ENCODE assay signal across 15 cellular contexts in genomic region chr14:55249423-55249822, GRCh38. TPM values are rescaled to one million over a fixed set of nuclear protein-coding genes. Genes with fewer than 3 reads are reported as not detected.
DNase-seq lines count a peak whose midpoint lies in the region; TF ChIP-seq lines count a peak whose summit lies in the region.
"Had no signal": no experiment of that assay in that cellular context is flagged by ENCODE, and none has a peak within 500 bp of the region (broad histone marks: within the 10 kb centered on the region; RNA-seq: fewer than 3 reads in every experiment).

No MANE protein-coding gene starts in this region.

- TF ChIP-seq CTCF in HFFc6 (IDR thresholded peaks at IDR 0.05) = no peak

- H3K27ac Mint-ChIP-seq in HFFc6 = no peak overlapping the region
- H3K27ac Mint-ChIP-seq: immature natural killer cell had no signal

- H3K9me3 Mint-ChIP-seq in HFFc6 = no peaks in the 10 kb centered on the region
- H3K9me3 Mint-ChIP-seq: immature natural killer cell had no signal

- H3K27me3 Mint-ChIP-seq in HFFc6 (ENCODE audit: insufficient read depth) = peaks cover 29% of the 10 kb centered on the region

- no peaks in the 10 kb centered on the region for H3K36me3 Mint-ChIP-seq in HFFc6 (ENCODE audit: low read depth)
- H3K36me3 Mint-ChIP-seq: immature natural killer cell had no signal

- H3K4me3 Mint-ChIP-seq in HFFc6 = no peak overlapping the region
- H3K4me3 Mint-ChIP-seq: immature natural killer cell had no signal

- H3K4me1 Mint-ChIP-seq in HFFc6 (ENCODE audit: low read depth) = peaks cover 7% of the 10 kb centered on the region
- H3K4me1 Mint-ChIP-seq: immature natural killer cell had no signal

- DNase-seq in AG08395 (ENCODE audit: low spot score) (peak; percentile 63), HFFc6 (peak; percentile 39), amniotic epithelial cell (ENCODE audit: low read depth) (peak; percentile 87), foreskin melanocyte (peak; percentile 36), iPS-NIHi11 (ENCODE audit: low spot score) (no peak), middle frontal gyrus (ENCODE audit: extremely low spot score, low spot score) (no peak), HT-29 (ENCODE audit: low spot score) (no peak)
- no peak for DNase-seq in stimulated activated CD4-positive, alpha-beta T cell treated with anti-CD3 and anti-CD28 coated beads, Interleukin-2, amount 100 ng/mL, for 48 hours
- DNase-seq: activated gamma-delta T cell; immature natural killer cell; NCI-H1417 treated with DMSO at 0.1 percent for 48 hours; right lobe of liver; stimulated activated CD8-positive, alpha-beta memory T cell treated with anti-CD3 and anti-CD28 coated beads, Interleukin-4, amount 100 ng/mL, for 48 hours; transverse colon had no signal

RNA-seq across cellular contexts. Expression of gene FBXO34, which starts 21.8 kb away (rescaled TPM):
- 10 to 100 TPM; 10.3 to 13.5 (median 11.7) TPM for total RNA-seq in HFFc6 (2021; fragmentation: NEBNext Ultra II Directional; extraction: Animal tissue kit (Norgen Biotek cat#: 25700))
- total RNA-seq in HT-29 (2014; rRNA removed; shearing (Covaris generic)) = 9.9 and 10.7 TPM in 2 replicates

RNA-seq across cellular contexts. Expression of gene DLGAP5, which starts 58.0 kb away (rescaled TPM):
- total RNA-seq in HFFc6 (2021; fragmentation: NEBNext Ultra II Directional; extraction: Animal tissue kit (Norgen Biotek cat#: 25700)) = 10 to 100 TPM; 21.8 to 58.3 (median 52.5) TPM
- total RNA-seq in HT-29 (2014; rRNA removed; shearing (Covaris generic)) = 12.7 and 14.1 TPM in 2 replicates
- total RNA-seq: mesenteric fat pad had no signal

Comparison
In these comparisons a context has a peak if more than half of its experiments do, and no peak if none do; other contexts are left out.
1. DNase-seq: peak in AG08395 (single experiment), HFFc6 (single experiment), amniotic epithelial cell (single experiment) and foreskin melanocyte (single experiment); none in stimulated activated CD4-positive, alpha-beta T cell treated with anti-CD3 and anti-CD28 coated beads, Interleukin-2, amount 100 ng/mL, for 48 hours (0 of 2), iPS-NIHi11 (single experiment), middle frontal gyrus (single experiment) and HT-29 (single experiment).